In genomic region chr20:9978395-9979004, GRCh38 we compare ENCODE assay signal across 8 cellular contexts. TPM values are rescaled to one million over a fixed set of nuclear protein-coding genes. Genes with fewer than 3 reads are reported as not detected.
DNase-seq lines count a peak whose midpoint lies in the region; ATAC-seq, FAIRE-seq and TF ChIP-seq lines count a peak whose summit lies in the region.

No MANE protein-coding gene starts in this region.

- dilution Hi-C loops in keratinocyte (cut with MboI; ENCODE audit: extremely low pct_ligation_motif_present, low sequenced_read_pairs): loop anchor here (25.0 kb wide), 1 partner anchor 109 kb away; no protein-coding TSS in a partner anchor

- H3K4me1 ChIP-seq in keratinocyte (ENCODE audit: control insufficient read depth, extremely low read depth, insufficient read depth, low read length): peaks cover 9% of the 10 kb centered on the region

- H4K20me1 ChIP-seq in keratinocyte (ENCODE audit: control insufficient read depth, extremely low read depth, insufficient read depth, low read length): no peaks in the 10 kb centered on the region

- H3K9me3 ChIP-seq in keratinocyte (ENCODE audit: control insufficient read depth, low read depth, low read length): no peaks in the 10 kb centered on the region

- no peak overlapping the region for H2AFZ ChIP-seq in keratinocyte (ENCODE audit: control insufficient read depth, low read length)

- TF ChIP-seq CTCF in C4-2B (conservative IDR thresholded peaks at IDR 0.05): peak; percentile 82
- TF ChIP-seq CTCF in keratinocyte (optimal IDR thresholded peaks at IDR 0.05 in 1 of 3, IDR thresholded peaks at IDR 0.05 in 1 of 3, conservative IDR thresholded peaks at IDR 0.05 in 1 of 3; ENCODE audit: extremely low read depth in 1 of 3, insufficient read depth in 2 of 3, low read length in 3 of 3): peak; percentile 62 to 81 (median 64)

- TF ChIP-seq POLR2A in GM18505 (IDR thresholded peaks at IDR 0.05; ENCODE audit: borderline replicate concordance, extremely low read depth, insufficient read depth, insufficient read length): no peak

- no peaks in the 10 kb centered on the region for H3K27me3 ChIP-seq in keratinocyte (ENCODE audit: control insufficient read depth, extremely low read depth, insufficient read depth, low read length)

- H3K4me2 ChIP-seq in keratinocyte (ENCODE audit: control insufficient read depth, extremely low read depth, insufficient read depth, low read depth, low read length): peak overlapping the region; percentile 57

- no peaks in the 10 kb centered on the region for H3K9me1 ChIP-seq in keratinocyte (ENCODE audit: control insufficient read depth, extremely low read depth, insufficient read depth, low read length)

- H3K9ac ChIP-seq in keratinocyte (ENCODE audit: control insufficient read depth, extremely low read depth, insufficient read depth, low read length): no peak overlapping the region

- no peak overlapping the region for H3K27ac ChIP-seq in C4-2B
- no peak overlapping the region for H3K27ac ChIP-seq in keratinocyte (ENCODE audit: control insufficient read depth, insufficient read depth, low read length)

- H3K4me3 ChIP-seq in keratinocyte (ENCODE audit: control insufficient read depth in 2 of 3, extremely low read depth in 1 of 3, insufficient read depth in 2 of 3, low read depth in 1 of 3, low read length in 3 of 3): peak overlapping the region in 1 of 3 experiments; percentile 45

- peak; percentile 98 for FAIRE-seq in keratinocyte (lab: Jason Lieb, UNC)

- no peaks in the 10 kb centered on the region for H3K79me2 ChIP-seq in keratinocyte (ENCODE audit: control insufficient read depth, insufficient read depth, low read length)

- ATAC-seq in GM18505 (IDR thresholded peaks at IDR 0.05; ENCODE audit: unreplicated experiment): peak; percentile 97
- peak; percentile 93 for ATAC-seq in HG02840 (IDR thresholded peaks at IDR 0.05; ENCODE audit: low FRiP score, unreplicated experiment)
- peak; percentile 92 for ATAC-seq in stimulated activated naive CD8-positive, alpha-beta T cell treated with anti-CD3 and anti-CD28 coated beads, Interleukin-15, Interleukin-2, amounts not matched to agents 100 U/mL and 50 U/mL, for 24 hours

- no peaks in the 10 kb centered on the region for H3K36me3 ChIP-seq in keratinocyte (ENCODE audit: control insufficient read depth in 2 of 2, extremely low read depth in 1 of 2, insufficient read depth in 2 of 2, low read length in 2 of 2)

- DNase-seq in NCI-H1048 (lab: John Stamatoyannopoulos, UW) (peak; percentile 24), SHP77 treated with DMSO at 0.1 percent for 48 hours (lab: John Stamatoyannopoulos, UW) (peak; percentile 94), keratinocyte (ENCODE audit: low read depth, low spot score) (peak; percentile 19)
- DNase-seq in central memory CD4-positive, alpha-beta T cell: peak; percentile 57
- no peak for DNase-seq in stimulated activated naive CD8-positive, alpha-beta T cell treated with anti-CD3 and anti-CD28 coated beads, Interleukin-15, Interleukin-2, amounts not matched to agents 100 U/mL and 50 U/mL, for 24 hours

RNA-seq across cellular contexts. Expression of gene ANKEF1, which starts 56.3 kb away (rescaled TPM):
- 7.7 to 12.4 TPM (median 10.0 TPM) in 3 replicates for polyA plus RNA-seq in keratinocyte
- 11.8 TPM for polyA plus RNA-seq in keratinocyte (2011; ENCODE audit: low read depth)
- polyA plus RNA-seq in keratinocyte (2011; cell fraction: cytosol; rRNA removed): 8.0 and 13.6 TPM in 2 replicates
- 9.9 and 10.6 TPM in 2 replicates for polyA plus RNA-seq in keratinocyte (2011; cell fraction: nucleus; rRNA removed)
- polyA plus RNA-seq in keratinocyte (2012; ENCODE audit: low replicate concordance): 5.4 and 11.3 TPM in 2 replicates
- 2.6 to 15.3 TPM (median 7.9 TPM) in 3 replicates for polyA minus RNA-seq in keratinocyte
- polyA minus RNA-seq in keratinocyte (2011; cell fraction: cytosol; rRNA and poly(A)+ RNA removed): 10.6 TPM
- polyA minus RNA-seq in keratinocyte (2011; cell fraction: nucleus; rRNA and poly(A)+ RNA removed): 7.1 and 13.3 TPM in 2 replicates
